28 cellular contexts compared by ENCODE assay signal in genomic region chr5:82109013-82109412, GRCh38.
"Had no signal": no experiment of that assay in that cellular context is flagged by ENCODE, and none has a peak within 500 bp of the region (broad histone marks: within the 10 kb centered on the region; RNA-seq: fewer than 3 reads in every experiment).

No MANE protein-coding gene starts in this region.

- H3K27me3 ChIP-seq: brain microvascular endothelial cell, dorsolateral prefrontal cortex had no signal

- H3K27me3 Mint-ChIP-seq: activated CD8-positive, alpha-beta memory T cell treated with anti-CD3 and anti-CD28 coated beads, Interleukin-2, amount 10 ng/mL, durations not matched to agents 7 days and 5 days; activated CD8-positive, alpha-beta T cell treated with anti-CD3 and anti-CD28 coated beads for 36 hours; activated naive CD4-positive, alpha-beta T cell treated with anti-CD3 and anti-CD28 coated beads, Interleukin-2, amount 50 U/mL, for 24 hours; activated naive CD8-positive, alpha-beta T cell treated with anti-CD3 and anti-CD28 coated beads for 36 hours; central memory CD8-positive, alpha-beta T cell; dendritic cell treated with granulocyte-macrophage colony-stimulating factor and Interleukin-4, amounts not matched to agents 40 ng/mL and 50 ng/mL, for 4 days had no signal

- H3K27ac ChIP-seq: brain microvascular endothelial cell, coronary artery, dorsolateral prefrontal cortex had no signal

- H3K4me3 Mint-ChIP-seq: activated CD8-positive, alpha-beta memory T cell treated with anti-CD3 and anti-CD28 coated beads, Interleukin-2, amount 10 ng/mL, durations not matched to agents 7 days and 5 days; activated CD8-positive, alpha-beta T cell treated with anti-CD3 and anti-CD28 coated beads for 36 hours; activated naive CD4-positive, alpha-beta T cell treated with anti-CD3 and anti-CD28 coated beads for 36 hours; activated naive CD4-positive, alpha-beta T cell treated with anti-CD3 and anti-CD28 coated beads, Interleukin-2, amount 50 U/mL, for 24 hours; activated naive CD8-positive, alpha-beta T cell treated with anti-CD3 and anti-CD28 coated beads for 36 hours; activated T-helper 1 cell treated with anti-CD3 and anti-CD28 coated beads, Interleukin-12 subunit alpha, Interleukin-12 subunit beta, Interleukin-2, Interleukin-4 antibody, amounts not matched to agents 30 ng/mL and 10 ng/mL and 1 ng/mL, durations not matched to agents 14 hours and 24 hours and 36 hours; central memory CD8-positive, alpha-beta T cell; dendritic cell treated with granulocyte-macrophage colony-stimulating factor and Interleukin-4, amounts not matched to agents 40 ng/mL and 50 ng/mL, for 4 days; endodermal cell had no signal

- H3K27ac Mint-ChIP-seq: activated CD8-positive, alpha-beta memory T cell treated with anti-CD3 and anti-CD28 coated beads, Interleukin-2, amount 10 ng/mL, durations not matched to agents 7 days and 5 days; activated CD8-positive, alpha-beta T cell treated with anti-CD3 and anti-CD28 coated beads for 36 hours; activated naive CD4-positive, alpha-beta T cell treated with anti-CD3 and anti-CD28 coated beads for 36 hours; activated naive CD4-positive, alpha-beta T cell treated with anti-CD3 and anti-CD28 coated beads, Interleukin-2, amount 50 U/mL, for 24 hours; activated naive CD8-positive, alpha-beta T cell treated with anti-CD3 and anti-CD28 coated beads for 36 hours; activated T-helper 1 cell treated with anti-CD3 and anti-CD28 coated beads, Interleukin-12 subunit alpha, Interleukin-12 subunit beta, Interleukin-2, Interleukin-4 antibody, amounts not matched to agents 30 ng/mL and 10 ng/mL and 1 ng/mL, durations not matched to agents 14 hours and 24 hours and 36 hours; activated T-helper 2 cell treated with anti-CD3 and anti-CD28 coated beads, Interferon-gamma antibody, Interleukin-2, Interleukin-4, amounts not matched to agents 10 μg/mL and 5 μg/mL and 100 μg/mL, durations not matched to agents 14 hours and 24 hours and 36 hours; dendritic cell treated with granulocyte-macrophage colony-stimulating factor and Interleukin-4, amounts not matched to agents 40 ng/mL and 50 ng/mL, for 4 days; endodermal cell had no signal

- H3K9me3 Mint-ChIP-seq: activated CD8-positive, alpha-beta T cell treated with anti-CD3 and anti-CD28 coated beads for 36 hours; activated naive CD4-positive, alpha-beta T cell treated with anti-CD3 and anti-CD28 coated beads for 36 hours; activated naive CD4-positive, alpha-beta T cell treated with anti-CD3 and anti-CD28 coated beads, Interleukin-2, amount 50 U/mL, for 24 hours; activated naive CD8-positive, alpha-beta T cell treated with anti-CD3 and anti-CD28 coated beads for 36 hours; activated T-helper 1 cell treated with anti-CD3 and anti-CD28 coated beads, Interleukin-12 subunit alpha, Interleukin-12 subunit beta, Interleukin-2, Interleukin-4 antibody, amounts not matched to agents 30 ng/mL and 10 ng/mL and 1 ng/mL, durations not matched to agents 14 hours and 24 hours and 36 hours; activated T-helper 2 cell treated with anti-CD3 and anti-CD28 coated beads, Interferon-gamma antibody, Interleukin-2, Interleukin-4, amounts not matched to agents 10 μg/mL and 5 μg/mL and 100 μg/mL, durations not matched to agents 14 hours and 24 hours and 36 hours; central memory CD8-positive, alpha-beta T cell; dendritic cell treated with granulocyte-macrophage colony-stimulating factor and Interleukin-4, amounts not matched to agents 40 ng/mL and 50 ng/mL, for 4 days; endodermal cell had no signal

- H3K4me3 ChIP-seq: coronary artery, dorsolateral prefrontal cortex had no signal

- ATAC-seq: activated CD8-positive, alpha-beta memory T cell treated with anti-CD3 and anti-CD28 coated beads, Interleukin-2, amount 10 ng/mL, durations not matched to agents 7 days and 5 days; activated CD8-positive, alpha-beta T cell treated with anti-CD3 and anti-CD28 coated beads for 36 hours; esophagus mucosa had no signal

- FAIRE-seq: astrocyte, bronchial epithelial cell, frontal cortex had no signal

- H3K36me3 ChIP-seq: brain microvascular endothelial cell had no signal

- DNase-seq: activated CD4-positive, alpha-beta T cell treated with anti-CD3 and anti-CD28 coated beads for 48 hours; activated CD4-positive, alpha-beta T cell treated with anti-CD3 and anti-CD28 coated beads, Interleukin-2, amount 50 U/mL, for 1 hour; activated CD4-positive, alpha-beta T cell treated with anti-CD3 and anti-CD28 coated beads, Interleukin-2, amount 50 U/mL, for 48 hours; activated CD8-positive, alpha-beta memory T cell treated with anti-CD3 and anti-CD28 coated beads, Interleukin-2, amount 10 ng/mL, durations not matched to agents 7 days and 5 days; activated CD8-positive, alpha-beta memory T cell treated with anti-CD3 and anti-CD28 coated beads, Interleukin-2, amount 50 U/mL, for 4 hours; activated CD8-positive, alpha-beta T cell treated with anti-CD3 and anti-CD28 coated beads for 36 hours; activated effector memory CD4-positive, alpha-beta T cell treated with anti-CD3 and anti-CD28 coated beads, Interleukin-2, amount 50 U/mL, for 16 hours; activated naive CD4-positive, alpha-beta T cell treated with anti-CD3 and anti-CD28 coated beads for 36 hours; activated naive CD8-positive, alpha-beta T cell treated with anti-CD3 and anti-CD28 coated beads for 36 hours; activated T-cell treated with anti-CD3 and anti-CD28 coated beads, Interleukin-2, amount 50 U/mL, for 1 hour; activated T-cell treated with anti-CD3 and anti-CD28 coated beads, Interleukin-2, amount 50 U/mL, for 48 hours; brain microvascular endothelial cell; dorsolateral prefrontal cortex; effector memory CD4-positive, alpha-beta T cell; endodermal cell; foreskin fibroblast; head of caudate nucleus; T-helper 2 cell had no signal

- H3K36me3 Mint-ChIP-seq: activated CD8-positive, alpha-beta memory T cell treated with anti-CD3 and anti-CD28 coated beads, Interleukin-2, amount 10 ng/mL, durations not matched to agents 7 days and 5 days had no signal
